8 cellular contexts compared by ENCODE assay signal in the genomic region with DNA sequence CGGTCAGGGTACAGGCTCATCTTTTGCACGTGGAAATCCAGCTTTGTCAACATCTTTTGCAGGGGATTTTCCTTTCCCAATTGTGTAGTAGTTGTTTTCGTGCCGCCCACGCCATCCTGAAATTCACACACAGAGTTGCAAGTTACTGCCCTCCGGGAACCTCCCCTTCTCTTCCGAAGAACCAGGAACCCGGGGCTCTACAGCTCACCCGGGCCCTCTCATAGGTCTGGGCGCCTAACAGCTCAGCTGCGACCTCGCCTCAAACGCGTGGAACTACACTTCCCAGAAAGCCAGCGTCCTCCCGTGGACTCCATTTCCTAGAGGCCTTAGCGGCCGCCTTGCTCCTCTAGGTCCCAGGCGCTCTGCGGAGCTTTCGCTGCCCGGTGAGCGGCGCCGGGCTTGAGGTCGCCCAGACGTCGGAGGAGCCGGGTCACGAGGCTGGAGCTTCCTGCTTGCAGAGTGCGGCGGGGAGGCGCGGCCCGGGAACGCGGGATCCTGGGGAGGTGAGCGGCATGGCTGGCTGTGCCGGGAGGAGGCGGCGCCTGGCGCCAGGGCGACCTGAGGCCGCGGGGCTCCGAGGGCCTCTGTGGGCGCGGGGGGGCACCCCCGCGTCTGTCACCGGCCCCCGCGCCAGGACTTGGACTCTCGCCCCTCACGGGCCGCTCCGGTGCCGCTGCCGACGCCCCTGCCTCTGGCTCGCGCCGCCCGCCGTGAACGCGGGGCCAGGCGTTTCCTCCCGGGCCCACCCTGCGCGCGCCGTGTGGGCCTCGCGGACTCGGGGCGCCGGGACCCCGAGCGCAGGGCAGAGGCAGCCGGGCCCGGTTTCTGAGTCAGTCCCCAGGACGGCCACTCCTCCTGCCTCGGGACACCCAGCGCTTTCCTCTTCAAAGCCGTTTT. TPM values are rescaled to one million over a fixed set of nuclear protein-coding genes. Genes with fewer than 3 reads are reported as not detected.
DNase-seq lines count a peak whose midpoint lies in the region; ATAC-seq and TF ChIP-seq lines count a peak whose summit lies in the region.

Gene ZNF354B, plus strand, starts transcription at position 329 of the 897 bp plus-strand sequence. CDS start 1,095 bp downstream, outside the sequence.

- CTCF ChIA-PET in PC-3 (lab: Charles Lee), result interaction anchor here (1.3 kb wide), 1 partner anchor 129 kb away, joined by 15 read pairs; the partner anchor contains the start of gene ZNF354A

- H3K36me3 ChIP-seq in PC-3 (ENCODE audit: low read depth, low read length) (peaks cover 21% of the 10 kb centered on the region), mucosa of rectum (ENCODE audit: control insufficient read depth in 2 of 2, insufficient read depth in 2 of 2, low read length in 2 of 2) (peaks cover 0 to 3% of the 10 kb centered on the region in 2 donors)

- peak within 1 kb of the TSS; percentile 78 for H3K4me2 ChIP-seq in PC-3 (ENCODE audit: low read length)

- peaks cover 5% of the 10 kb centered on the region; the same call in 1 of the 2 replicates for H3K4me1 ChIP-seq in PC-3 (ENCODE audit: insufficient read depth, low read length)
- peaks cover 0 to 5% of the 10 kb centered on the region in 2 donors for H3K4me1 ChIP-seq in mucosa of rectum (ENCODE audit: control insufficient read depth in 2 of 2, insufficient read depth in 2 of 2, low read length in 2 of 2)

- no peaks in the 10 kb centered on the region for H3F3A ChIP-seq in PC-3 (ENCODE audit: low read length, unreplicated experiment)

- ATAC-seq in GM21526 (IDR thresholded peaks at IDR 0.05; ENCODE audit: low FRiP score, unreplicated experiment) (peak; percentile 99), PC-3 (peak; percentile 96)

- H2AFZ ChIP-seq in PC-3 (ENCODE audit: low read length), result peak within 1 kb of the TSS; percentile 90

- DNase-seq in DMS 273 treated with DMSO at 0.1 percent for 48 hours (lab: John Stamatoyannopoulos, UW) (peak; percentile 87), HuH-7 (ENCODE audit: low spot score) (peak; percentile 93), PC-3 (peak; percentile 93), erythroblast (lab: John Stamatoyannopoulos, UW) (peak; percentile 83)
- DNase-seq in activated T-cell treated with anti-CD3 and anti-CD28 coated beads, Interleukin-2, amount 50 U/mL, for 1 hour, result peak; percentile 81
- DNase-seq in stimulated activated CD8-positive, alpha-beta memory T cell treated with anti-CD3 and anti-CD28 coated beads, Interleukin-4, amount 100 ng/mL, for 4 hours (ENCODE audit: low read depth in 2 of 2, low spot score in 1 of 2), result peak; percentile 52 to 65

- TF ChIP-seq POLR2A in erythroblast (IDR thresholded peaks at IDR 0.05; ENCODE audit: low read length), result peak; percentile 63

- intact Hi-C loops in PC-3 (cut with micrococcal nuclease), result loop anchor here (1.0 kb wide), 1 partner anchor 130 kb away; the partner anchor contains the start of gene ZNF354A

- no peak for TF ChIP-seq CTCF in PC-3 (conservative IDR thresholded peaks at IDR 0.05; ENCODE audit: low read depth, low read length)

- H3K9me3 ChIP-seq in PC-3 (ENCODE audit: low read length) (no peaks in the 10 kb centered on the region), mucosa of rectum (ENCODE audit: control insufficient read depth in 2 of 2, low read length in 2 of 2) (no peaks in the 10 kb centered on the region)

- no TSS peak for BruUV-seq in PC-3 (replicated peaks; lab: Mats Ljungman, UMichigan)

- H3K9ac ChIP-seq in PC-3 (ENCODE audit: low read length) (peak within 1 kb of the TSS; percentile 75), mucosa of rectum (ENCODE audit: low read depth in 1 of 2, low read length in 2 of 2) (peak within 1 kb of the TSS; percentile 63 to 79)

- peaks cover 20% of the 10 kb centered on the region for H3K79me2 ChIP-seq in PC-3 (ENCODE audit: low read length)

- POLR2A ChIA-PET in PC-3 (lab: Charles Lee; ENCODE audit: unreplicated experiment), result interaction anchor here (0.5 to 0.9 kb wide), 2 partner anchors 12 to 129 kb away, joined by 6 to 8 read pairs; partner anchors contain the start of gene ZNF354A

- no peaks in the 10 kb centered on the region for H4K20me1 ChIP-seq in PC-3 (ENCODE audit: low read length)

- H3K27me3 ChIP-seq in PC-3 (ENCODE audit: low read length) (no peaks in the 10 kb centered on the region), mucosa of rectum (ENCODE audit: control insufficient read depth in 2 of 2, insufficient read depth in 2 of 2, low read length in 2 of 2) (no peaks in the 10 kb centered on the region)

- no peaks in the 10 kb centered on the region for H3K9me2 ChIP-seq in PC-3 (replicated peaks; ENCODE audit: low read length)

- H3K4me3 ChIP-seq in PC-3 (ENCODE audit: low read length), result peak within 1 kb of the TSS; percentile 77
- peak within 1 kb of the TSS; percentile 72 to 75 for H3K4me3 ChIP-seq in mucosa of rectum (ENCODE audit: low read length in 2 of 2)

- 0 out of 2 replicates have a peak within 1 kb of the TSS, but pooled peaks have one; percentile 24 for H3K27ac ChIP-seq in PC-3 (ENCODE audit: low read length)
- H3K27ac ChIP-seq in mucosa of rectum (ENCODE audit: low read depth in 2 of 2, low read length in 2 of 2), result peak within 1 kb of the TSS; percentile 55 to 74

RNA-seq across cellular contexts. Expression of gene ZNF354B, which starts in this region (rescaled TPM):
- 5.9 and 6.2 TPM in 2 replicates for total RNA-seq in PC-3 (2014; rRNA removed)

Comparison
In these comparisons a context has a peak if more than half of its experiments do, and no peak if none do; other contexts are left out.
1. Peak in every context shown above with its lines: DNase-seq, ATAC-seq, H3K4me3 ChIP-seq and H3K27ac ChIP-seq.